In the genomic region with DNA sequence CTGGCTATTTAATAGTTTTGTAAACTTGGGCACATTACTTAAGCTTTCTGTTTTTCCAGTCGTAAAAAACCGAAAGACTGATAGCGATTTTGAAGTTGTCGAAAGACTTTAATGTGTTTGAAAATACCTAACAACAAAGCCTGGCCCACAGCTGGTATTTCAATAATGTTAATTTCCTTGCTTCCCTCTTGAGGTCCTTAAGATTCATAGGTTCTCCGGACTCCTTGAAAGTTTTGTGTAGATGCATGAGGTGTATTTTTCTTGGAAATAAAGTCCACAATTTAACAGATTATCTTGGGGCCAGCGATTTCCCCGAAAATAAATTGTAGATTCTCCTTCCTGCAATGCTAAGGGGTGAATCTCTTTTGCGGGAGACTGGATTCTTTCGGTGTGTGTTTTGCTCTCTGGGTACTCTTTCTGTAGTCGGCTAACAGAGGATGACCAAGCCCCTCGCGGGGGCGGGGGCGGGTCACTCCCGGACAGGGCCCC, we compare ENCODE assay signal across 9 cellular contexts. TPM values are rescaled to one million over a fixed set of nuclear protein-coding genes. Genes with fewer than 3 reads are reported as not detected.
DNase-seq lines count a peak whose midpoint lies in the region; ATAC-seq, FAIRE-seq and TF ChIP-seq lines count a peak whose summit lies in the region.
"Had no signal": no experiment of that assay in that cellular context is flagged by ENCODE, and none has a peak within 500 bp of the region (broad histone marks: within the 10 kb centered on the region; RNA-seq: fewer than 3 reads in every experiment).

No MANE protein-coding gene starts in this region.

- H3K9me3 ChIP-seq in SK-N-SH, result no peaks in the 10 kb centered on the region
- H3K9me3 ChIP-seq in kidney (ENCODE audit: control insufficient read depth in 1 of 2, low read length in 2 of 2), result no peaks in the 10 kb centered on the region
- no peaks in the 10 kb centered on the region for H3K9me3 ChIP-seq in suprapubic skin

- H3K4me3 ChIP-seq in SK-N-SH (ENCODE audit: low read depth in 2 of 2, low read length in 1 of 2) (peak overlapping the region; percentile 77 to 97; a peak in 3 of 4 replicates), kidney (ENCODE audit: low read length in 2 of 2) (peak overlapping the region; percentile 75 to 87), suprapubic skin (peak overlapping the region; percentile 97)

- intact Hi-C loops in kidney (cut with DNase I), result no loop called here

- no peak for ATAC-seq in SK-N-SH treated with all-trans-retinoic acid at 6 μM for 48 hours
- no peak for ATAC-seq in activated naive CD8-positive, alpha-beta T cell treated with anti-CD3 and anti-CD28 coated beads, Interleukin-2, amount 50 U/mL, for 24 hours
- ATAC-seq in GM21619 (IDR thresholded peaks at IDR 0.05; ENCODE audit: unreplicated experiment), result no peak
- no peak for ATAC-seq in GM21529 (IDR thresholded peaks at IDR 0.05; ENCODE audit: unreplicated experiment)

- H3K27ac ChIP-seq in SK-N-SH (ENCODE audit: low read depth in 2 of 2, low read length in 1 of 2) (peak overlapping the region; percentile 74 to 88; a peak in 3 of 4 replicates), kidney (ENCODE audit: low read depth in 2 of 2, low read length in 2 of 2) (peak overlapping the region; percentile 91 to 94), suprapubic skin (peak overlapping the region; percentile 99)

- no peaks in the 10 kb centered on the region for H3K9me3 Mint-ChIP-seq in activated naive CD8-positive, alpha-beta T cell treated with anti-CD3 and anti-CD28 coated beads, Interleukin-2, amount 50 U/mL, for 24 hours

- H3K4me1 Mint-ChIP-seq in activated naive CD8-positive, alpha-beta T cell treated with anti-CD3 and anti-CD28 coated beads, Interleukin-2, amount 50 U/mL, for 24 hours, result peaks cover 42% of the 10 kb centered on the region

- H3K27me3 ChIP-seq in SK-N-SH (ENCODE audit: insufficient read depth), result no peaks in the 10 kb centered on the region
- H3K27me3 ChIP-seq in suprapubic skin, result no peaks in the 10 kb centered on the region

- 62% methylated on average over 13 of the region's 15 CpGs for WGBS in SK-N-SH (ENCODE audit: low lambda C conversion rate)
- WGBS in suprapubic skin, result 12% methylated on average over 15 of the region's 15 CpGs

- H3K9ac ChIP-seq in SK-N-SH (peak overlapping the region; percentile 90), kidney (ENCODE audit: low read length in 2 of 2) (peak overlapping the region; percentile 52 to 65)

- POLR2A ChIA-PET in SK-N-SH (lab: Yijun Ruan, JAX), result interaction anchor here (0.5 to 1.8 kb wide), 13 partner anchors 8 to 446 kb away, joined by 3 to 28 read pairs (median 3); partner anchors contain the start of genes GMEB1, RNU11, SRSF4 and TAF12

- TF ChIP-seq EP300 in SK-N-SH (IDR thresholded peaks at IDR 0.05; ENCODE audit: borderline replicate concordance in 1 of 2, low read depth in 1 of 2, low read length in 1 of 2), result no peak
- no peak for TF ChIP-seq EP300 in suprapubic skin (IDR thresholded peaks at IDR 0.05)

- CTCF ChIA-PET in SK-N-SH (lab: Yijun Ruan, JAX), result interaction anchor here (0.7 to 2.6 kb wide), 29 partner anchors 10 to 446 kb away, joined by 3 to 47 read pairs (median 5); partner anchors contain the start of genes GMEB1, OPRD1, RNU11 and TAF12

- H3F3A ChIP-seq in SK-N-SH (replicated peaks; ENCODE audit: insufficient read depth), result peaks cover 4% of the 10 kb centered on the region

- no peaks in the 10 kb centered on the region for H3K27me3 Mint-ChIP-seq in activated naive CD8-positive, alpha-beta T cell treated with anti-CD3 and anti-CD28 coated beads, Interleukin-2, amount 50 U/mL, for 24 hours

- H3K4me2 ChIP-seq in SK-N-SH, result peak overlapping the region; percentile 86

- peaks cover 33% of the 10 kb centered on the region for H4K20me1 ChIP-seq in SK-N-SH (ENCODE audit: insufficient read depth)

- FAIRE-seq in kidney (lab: Jason Lieb, UNC), result no peak
- FAIRE-seq: A204.1 had no signal

- TF ChIP-seq CTCF in SK-N-SH (IDR thresholded peaks at IDR 0.05), result no peak
- no peak for TF ChIP-seq CTCF in kidney (IDR thresholded peaks at IDR 0.05; ENCODE audit: borderline replicate concordance, extremely low read depth, insufficient read depth)
- no peak for TF ChIP-seq CTCF in suprapubic skin (IDR thresholded peaks at IDR 0.05)

- peaks cover 14 to 17% of the 10 kb centered on the region in 2 experiments; a peak in 3 of 4 replicates for H3K4me1 ChIP-seq in SK-N-SH (ENCODE audit: control insufficient read depth in 1 of 2, insufficient read depth in 2 of 2, low read depth in 1 of 2, low read length in 1 of 2)
- peaks cover 13 to 15% of the 10 kb centered on the region in 2 donors for H3K4me1 ChIP-seq in kidney (ENCODE audit: control insufficient read depth in 1 of 2, insufficient read depth in 1 of 2, low read depth in 1 of 2, low read length in 2 of 2)
- peaks cover 43% of the 10 kb centered on the region for H3K4me1 ChIP-seq in suprapubic skin

- peak overlapping the region; percentile 99 for H3K27ac Mint-ChIP-seq in activated naive CD8-positive, alpha-beta T cell treated with anti-CD3 and anti-CD28 coated beads, Interleukin-2, amount 50 U/mL, for 24 hours

- H3K4me3 Mint-ChIP-seq in activated naive CD8-positive, alpha-beta T cell treated with anti-CD3 and anti-CD28 coated beads, Interleukin-2, amount 50 U/mL, for 24 hours, result peak overlapping the region; percentile 99

- peaks cover 20 to 31% of the 10 kb centered on the region in 2 experiments for H3K36me3 ChIP-seq in SK-N-SH (replicated peaks in 1 of 2; ENCODE audit: control insufficient read depth in 1 of 2, insufficient read depth in 2 of 2, low read length in 1 of 2)
- peaks cover 5 to 17% of the 10 kb centered on the region in 2 donors for H3K36me3 ChIP-seq in kidney (ENCODE audit: control insufficient read depth in 1 of 2, insufficient read depth in 2 of 2, low read length in 2 of 2)
- H3K36me3 ChIP-seq in suprapubic skin, result peaks cover 17% of the 10 kb centered on the region

- no peak for TF ChIP-seq POLR2A in suprapubic skin (IDR thresholded peaks at IDR 0.05)

- H3K36me3 Mint-ChIP-seq in activated naive CD8-positive, alpha-beta T cell treated with anti-CD3 and anti-CD28 coated beads, Interleukin-2, amount 50 U/mL, for 24 hours (ENCODE audit: low read depth), result peaks cover 28% of the 10 kb centered on the region

- TF ChIP-seq RAD21 in SK-N-SH (IDR thresholded peaks at IDR 0.05; ENCODE audit: low read length), result no peak

- no peak for DNase-seq in SK-N-SH
- DNase-seq in activated naive CD8-positive, alpha-beta T cell treated with anti-CD3 and anti-CD28 coated beads, Interleukin-2, amount 50 U/mL, for 24 hours, result no peak
- DNase-seq in kidney, result no peak
- no peak for DNase-seq in suprapubic skin (ENCODE audit: low spot score in 2 of 2)
- no peak for DNase-seq in COLO829 (ENCODE audit: low spot score)

- peak overlapping the region; percentile 82 for H2AFZ ChIP-seq in SK-N-SH (ENCODE audit: low read depth)

- H3K9me2 ChIP-seq in SK-N-SH, result no peaks in the 10 kb centered on the region

- peaks cover 42% of the 10 kb centered on the region for H3K79me2 ChIP-seq in SK-N-SH (ENCODE audit: insufficient read depth)

TF ChIP-seq in SK-N-SH, 30 proteins besides CTCF, POLR2A, EP300 and RAD21 (continues in another document):
- TF ChIP-seq USF1 (IDR thresholded peaks at IDR 0.05; ENCODE audit: borderline replicate concordance, low read depth) (no peak), NRF1 (IDR thresholded peaks at IDR 0.05; ENCODE audit: low read depth, low read length) (no peak), USF2 (IDR thresholded peaks at IDR 0.05; ENCODE audit: borderline replicate concordance, low read depth, low read length) (no peak), RFX5 (IDR thresholded peaks at IDR 0.05; ENCODE audit: low read length) (no peak)

TF ChIP-seq in SK-N-SH treated with all-trans-retinoic acid at 6 μM for 48 hours, 23 proteins besides CTCF, POLR2A, EP300 and RAD21 (continues in another document):
- TF ChIP-seq, protein P1, sequence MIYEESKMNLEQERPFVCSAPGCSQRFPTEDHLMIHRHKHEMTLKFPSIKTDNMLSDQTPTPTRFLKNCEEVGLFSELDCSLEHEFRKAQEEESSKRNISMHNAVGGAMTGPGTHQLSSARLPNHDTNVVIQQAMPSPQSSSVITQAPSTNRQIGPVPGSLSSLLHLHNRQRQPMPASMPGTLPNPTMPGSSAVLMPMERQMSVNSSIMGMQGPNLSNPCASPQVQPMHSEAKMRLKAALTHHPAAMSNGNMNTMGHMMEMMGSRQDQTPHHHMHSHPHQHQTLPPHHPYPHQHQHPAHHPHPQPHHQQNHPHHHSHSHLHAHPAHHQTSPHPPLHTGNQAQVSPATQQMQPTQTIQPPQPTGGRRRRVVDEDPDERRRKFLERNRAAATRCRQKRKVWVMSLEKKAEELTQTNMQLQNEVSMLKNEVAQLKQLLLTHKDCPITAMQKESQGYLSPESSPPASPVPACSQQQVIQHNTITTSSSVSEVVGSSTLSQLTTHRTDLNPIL (CRISPR knock-in tag; IDR thresholded peaks at IDR 0.05; ENCODE audit: low read depth), result no peak
- TF ChIP-seq, protein P2, sequence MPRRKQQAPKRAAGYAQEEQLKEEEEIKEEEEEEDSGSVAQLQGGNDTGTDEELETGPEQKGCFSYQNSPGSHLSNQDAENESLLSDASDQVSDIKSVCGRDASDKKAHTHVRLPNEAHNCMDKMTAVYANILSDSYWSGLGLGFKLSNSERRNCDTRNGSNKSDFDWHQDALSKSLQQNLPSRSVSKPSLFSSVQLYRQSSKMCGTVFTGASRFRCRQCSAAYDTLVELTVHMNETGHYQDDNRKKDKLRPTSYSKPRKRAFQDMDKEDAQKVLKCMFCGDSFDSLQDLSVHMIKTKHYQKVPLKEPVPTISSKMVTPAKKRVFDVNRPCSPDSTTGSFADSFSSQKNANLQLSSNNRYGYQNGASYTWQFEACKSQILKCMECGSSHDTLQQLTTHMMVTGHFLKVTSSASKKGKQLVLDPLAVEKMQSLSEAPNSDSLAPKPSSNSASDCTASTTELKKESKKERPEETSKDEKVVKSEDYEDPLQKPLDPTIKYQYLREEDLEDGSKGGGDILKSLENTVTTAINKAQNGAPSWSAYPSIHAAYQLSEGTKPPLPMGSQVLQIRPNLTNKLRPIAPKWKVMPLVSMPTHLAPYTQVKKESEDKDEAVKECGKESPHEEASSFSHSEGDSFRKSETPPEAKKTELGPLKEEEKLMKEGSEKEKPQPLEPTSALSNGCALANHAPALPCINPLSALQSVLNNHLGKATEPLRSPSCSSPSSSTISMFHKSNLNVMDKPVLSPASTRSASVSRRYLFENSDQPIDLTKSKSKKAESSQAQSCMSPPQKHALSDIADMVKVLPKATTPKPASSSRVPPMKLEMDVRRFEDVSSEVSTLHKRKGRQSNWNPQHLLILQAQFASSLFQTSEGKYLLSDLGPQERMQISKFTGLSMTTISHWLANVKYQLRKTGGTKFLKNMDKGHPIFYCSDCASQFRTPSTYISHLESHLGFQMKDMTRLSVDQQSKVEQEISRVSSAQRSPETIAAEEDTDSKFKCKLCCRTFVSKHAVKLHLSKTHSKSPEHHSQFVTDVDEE (CRISPR knock-in tag; IDR thresholded peaks at IDR 0.05), result no peak

RNA-seq across cellular contexts. Expression of gene YTHDF2, which starts 0.7 kb away (rescaled TPM):
- polyA plus RNA-seq in SK-N-SH (2012; rRNA removed) (45.2 and 54.8 TPM in 2 replicates), kidney (ENCODE audit: insufficient read depth, low read depth, low replicate concordance) (38.2 TPM)
- 50.3 and 54.5 TPM in 2 replicates for polyA plus RNA-seq in SK-N-SH (2012; cell fraction: cytosol; rRNA removed)
- 32.2 and 56.4 TPM in 2 replicates for polyA plus RNA-seq in SK-N-SH (2012; cell fraction: nucleus; rRNA removed)
- total RNA-seq in kidney (61.0 TPM), suprapubic skin (100 to 1,000 TPM in 1 of 4 donors, 10 to 100 TPM in 3; 64.8 to 120 (median 84.9) TPM)
